In the genomic region with DNA sequence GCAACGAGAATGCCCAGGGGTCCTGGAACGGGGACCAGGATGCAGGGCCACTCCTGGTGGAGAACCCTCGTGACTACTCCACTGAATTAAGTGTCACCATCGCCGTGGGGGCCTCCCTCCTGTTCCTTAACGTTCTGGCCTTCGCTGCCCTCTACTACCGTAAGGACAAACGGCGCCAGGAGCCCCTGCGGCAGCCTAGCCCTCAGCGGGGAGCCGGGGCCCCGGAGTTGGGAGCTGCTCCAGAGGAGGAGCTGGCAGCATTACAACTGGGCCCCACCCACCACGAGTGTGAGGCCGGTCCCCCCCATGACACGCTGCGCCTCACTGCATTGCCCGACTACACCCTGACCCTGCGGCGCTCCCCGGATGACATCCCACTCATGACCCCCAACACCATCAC, we compare ENCODE assay signal across 26 cellular contexts. TPM values are rescaled to one million over a fixed set of nuclear protein-coding genes. Genes with fewer than 3 reads are reported as not detected.
"Had no signal": no experiment of that assay in that cellular context is flagged by ENCODE, and none has a peak within 500 bp of the region (broad histone marks: within the 10 kb centered on the region; RNA-seq: fewer than 3 reads in every experiment).

No MANE protein-coding gene starts in this region.

- H3K4me3 ChIP-seq: coronary artery, esophagus squamous epithelium, gastrocnemius medialis, heart right ventricle, left lung, lower lobe of right lung had no signal

- DNase-seq: dermis blood vessel endothelial cell; effector CD8-positive, alpha-beta T cell; effector memory CD8-positive, alpha-beta T cell; endodermal cell; erythroblast; esophagus squamous epithelium; foreskin fibroblast; foreskin melanocyte; gastrocnemius medialis; glutamatergic neuron; heart right ventricle; hippocampal formation; left cardiac atrium; left lung; left ventricle myocardium superior; lower lobe of right lung; mesenchymal stem cell; midbrain had no signal

- H3K27me3 ChIP-seq: esophagus squamous epithelium, gastrocnemius medialis, left lung had no signal

- H3K27ac ChIP-seq: coronary artery, epithelial cell of prostate, esophagus squamous epithelium, gastrocnemius medialis, heart right ventricle, left lung, lower lobe of right lung had no signal

- H3K9me3 ChIP-seq: esophagus squamous epithelium, gastrocnemius medialis, heart right ventricle, left lung, lower lobe of right lung had no signal

- H3K36me3 ChIP-seq: esophagus squamous epithelium, gastrocnemius medialis, heart right ventricle, left lung, lower lobe of right lung had no signal

- H3K4me1 ChIP-seq: esophagus squamous epithelium, gastrocnemius medialis, heart right ventricle, left lung, lower lobe of right lung had no signal

RNA-seq across cellular contexts. Expression of a gene that starts 53.4 kb away (rescaled TPM):
- total RNA-seq: cerebellum, dermis blood vessel endothelial cell, glomerular endothelial cell, heart right ventricle, kidney epithelial cell, left cardiac atrium, left ventricle myocardium superior, lung microvascular endothelial cell, mononuclear cell had no signal
- polyA plus RNA-seq: heart right ventricle, keratinocyte had no signal

RNA-seq across cellular contexts. Expression of a gene that starts 58.2 kb away (rescaled TPM):
- total RNA-seq: endodermal cell, lung microvascular endothelial cell had no signal
